In the genomic region with DNA sequence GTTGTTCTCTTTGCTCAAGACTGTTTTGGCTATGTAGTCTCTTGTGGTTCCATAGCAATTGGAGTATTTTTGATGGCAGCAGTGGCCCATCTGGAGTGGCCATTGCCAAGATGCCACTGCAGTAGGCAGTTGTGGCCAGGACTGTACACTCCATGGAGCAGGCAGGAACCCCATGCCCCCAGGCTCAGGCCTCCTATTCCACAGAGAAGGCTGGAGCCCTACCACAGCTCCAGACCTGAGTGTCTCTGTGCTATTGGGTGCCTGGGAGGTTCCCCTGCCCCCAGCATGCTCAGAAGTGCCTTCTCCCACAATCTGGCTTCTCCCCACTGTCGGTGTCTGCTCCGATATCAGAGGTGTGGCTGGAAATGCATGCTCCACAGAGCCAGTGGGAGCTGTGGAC, we compare ENCODE assay signal across 4 cellular contexts. TPM values are rescaled to one million over a fixed set of nuclear protein-coding genes. Genes with fewer than 3 reads are reported as not detected.
"Had no signal": no experiment of that assay in that cellular context is flagged by ENCODE, and none has a peak within 500 bp of the region (broad histone marks: within the 10 kb centered on the region; RNA-seq: fewer than 3 reads in every experiment).

No MANE protein-coding gene starts in this region.

- DNase-seq: GDM1, GF-D8 had no signal

- H3K4me3 ChIP-seq: GM12878 had no signal

RNA-seq across cellular contexts. Expression of gene UBE2NL, which starts 46.9 kb away (rescaled TPM):
- total RNA-seq: G401, GM12878 had no signal
